Comparison of ENCODE assay signal across 18 cellular contexts in genomic region chr13:111209613-111210012, GRCh38.
DNase-seq lines count a peak whose midpoint lies in the region; TF ChIP-seq lines count a peak whose summit lies in the region.
"Had no signal": no experiment of that assay in that cellular context is flagged by ENCODE, and none has a peak within 500 bp of the region (broad histone marks: within the 10 kb centered on the region; RNA-seq: fewer than 3 reads in every experiment).

No MANE protein-coding gene starts in this region.

- peaks cover 8% of the 10 kb centered on the region for H3K9me3 Mint-ChIP-seq in glutamatergic neuron (ENCODE audit: unreplicated experiment)

- H3K4me1 Mint-ChIP-seq in glutamatergic neuron (ENCODE audit: low read depth, unreplicated experiment), result peaks cover 66% of the 10 kb centered on the region

- DNase-seq in C1 segment of cervical spinal cord (lab: John Stamatoyannopoulos, UW), result peak in 8 of 14 donors; percentile 24 to 47 (median 38)
- no peak for DNase-seq in adipocyte (ENCODE audit: low read depth)
- no peak for DNase-seq in glutamatergic neuron
- no peak for DNase-seq in retinal pigment epithelial cell (ENCODE audit: low read depth)
- DNase-seq in AG20443 (ENCODE audit: low spot score), result no peak
- DNase-seq in iPS-NIHi7 (ENCODE audit: extremely low spot score), result no peak
- no peak for DNase-seq in effector CD4-positive, alpha-beta T cell
- no peak for DNase-seq in EL
- DNase-seq: activated T-cell treated with anti-CD3 and anti-CD28 coated beads for 4 hours; effector CD8-positive, alpha-beta T cell; left colon; NCI-H1436 treated with DMSO at 0.1 percent for 48 hours; NCI-H524; nephron progenitor cell; spleen; T-helper 1 cell; transverse colon had no signal

- H3K27me3 ChIP-seq in adipocyte (replicated peaks; ENCODE audit: control insufficient read depth, insufficient read depth, low read length), result no peaks in the 10 kb centered on the region
- H3K27me3 ChIP-seq: spleen, transverse colon had no signal

- H3K27ac Mint-ChIP-seq in glutamatergic neuron (ENCODE audit: unreplicated experiment), result peak overlapping the region; percentile 26

- H3K4me3 ChIP-seq in adipocyte (ENCODE audit: low read length) (peak overlapping the region; percentile 61), retinal pigment epithelial cell (ENCODE audit: low read length) (peak overlapping the region; percentile 66)
- H3K4me3 ChIP-seq: spleen, transverse colon had no signal

- H3K36me3 Mint-ChIP-seq in glutamatergic neuron (ENCODE audit: unreplicated experiment), result no peaks in the 10 kb centered on the region

- H3K9ac ChIP-seq in adipocyte (ENCODE audit: low read length), result peak overlapping the region; percentile 66
- H3K9ac ChIP-seq: KMS-11 had no signal

- H3K4me3 Mint-ChIP-seq in glutamatergic neuron (ENCODE audit: unreplicated experiment), result no peak overlapping the region
- H3K4me3 Mint-ChIP-seq: nephron progenitor cell had no signal

- TF ChIP-seq CTCF in glutamatergic neuron (IDR thresholded peaks at IDR 0.05; ENCODE audit: partially characterized antibody, unreplicated experiment) (no peak), retinal pigment epithelial cell (conservative IDR thresholded peaks at IDR 0.05; ENCODE audit: low read depth, low read length) (no peak)

- H3K27me3 Mint-ChIP-seq in glutamatergic neuron (ENCODE audit: unreplicated experiment), result peaks cover 3% of the 10 kb centered on the region

- H3K4me1 ChIP-seq in adipocyte (ENCODE audit: control insufficient read depth, insufficient read depth, low read length), result peaks cover 49% of the 10 kb centered on the region

- H3K9me3 ChIP-seq in adipocyte (ENCODE audit: control insufficient read depth, low read length), result no peaks in the 10 kb centered on the region
- H3K9me3 ChIP-seq: spleen, transverse colon had no signal

- peaks cover 5% of the 10 kb centered on the region for H3K36me3 ChIP-seq in adipocyte (ENCODE audit: control insufficient read depth, insufficient read depth, low read length, severe bottlenecking)
- H3K36me3 ChIP-seq: transverse colon had no signal

Comparison
In these comparisons a context has a peak if more than half of its experiments do, and no peak if none do; other contexts are left out.
1. DNase-seq: peak in C1 segment of cervical spinal cord (8 of 14); none in adipocyte (single experiment), glutamatergic neuron (single experiment), retinal pigment epithelial cell (single experiment), AG20443 (single experiment), iPS-NIHi7 (single experiment), effector CD4-positive, alpha-beta T cell (single experiment) and EL (single experiment).